ENCODE assay signal across 21 cellular contexts in the genomic region with DNA sequence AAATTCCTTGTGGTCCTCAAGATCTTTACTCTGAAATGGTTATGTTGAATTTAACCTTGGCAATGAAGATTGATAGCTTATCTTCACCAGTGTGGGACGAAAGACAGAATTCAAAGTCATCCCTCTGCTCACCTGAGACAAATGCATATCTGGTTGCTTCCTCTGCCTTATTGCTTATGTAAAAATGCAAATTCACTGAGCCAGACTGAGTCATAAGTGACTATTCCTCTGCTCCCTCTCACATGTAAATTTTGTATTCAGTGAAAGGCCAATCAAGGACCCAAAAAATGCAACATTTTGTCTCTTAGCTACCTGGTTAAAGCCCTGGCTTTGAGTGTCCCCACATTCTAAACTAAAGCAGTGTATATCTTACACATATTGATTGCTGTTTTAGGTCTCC.
DNase-seq lines count a peak whose midpoint lies in the region; ATAC-seq, FAIRE-seq and TF ChIP-seq lines count a peak whose summit lies in the region.
"Had no signal": no experiment of that assay in that cellular context is flagged by ENCODE, and none has a peak within 500 bp of the region (broad histone marks: within the 10 kb centered on the region; RNA-seq: fewer than 3 reads in every experiment).

No MANE protein-coding gene starts in this region.

- no peaks in the 10 kb centered on the region for H3K4me1 ChIP-seq in osteoblast (ENCODE audit: insufficient read depth, low read length)
- H3K4me1 ChIP-seq in trophoblast cell (ENCODE audit: control insufficient read depth in 1 of 2, insufficient read depth in 2 of 2, low read length in 2 of 2) = no peaks in the 10 kb centered on the region
- H3K4me1 ChIP-seq: SJSA1 had no signal

- no peaks in the 10 kb centered on the region for H4K20me1 ChIP-seq in osteoblast (ENCODE audit: insufficient read depth, low read length)

- no peak overlapping the region for H3K9ac ChIP-seq in trophoblast cell (ENCODE audit: low read length)

- H3K18ac ChIP-seq in trophoblast cell (ENCODE audit: low read length) = no peak overlapping the region

- H4K91ac ChIP-seq in trophoblast cell (ENCODE audit: low read depth, low read length) = no peak overlapping the region

- no peak overlapping the region for H3K23ac ChIP-seq in trophoblast cell (ENCODE audit: low read length)

- no peak overlapping the region for H2BK120ac ChIP-seq in trophoblast cell (ENCODE audit: insufficient read depth, low read length, poor library complexity)

- no peak overlapping the region for H3K27ac ChIP-seq in osteoblast (ENCODE audit: low read depth, low read length)
- H3K27ac ChIP-seq in trophoblast cell (ENCODE audit: low read depth, low read length) = no peak overlapping the region
- H3K27ac ChIP-seq: SJSA1 had no signal

- no peaks in the 10 kb centered on the region for H3K79me1 ChIP-seq in trophoblast cell (ENCODE audit: low read length)

- no peak overlapping the region for H2AK5ac ChIP-seq in trophoblast cell (ENCODE audit: low read length)

- no peak overlapping the region for H3K14ac ChIP-seq in trophoblast cell (ENCODE audit: low read length)

- H2AFZ ChIP-seq in osteoblast (ENCODE audit: low read length) = peak overlapping the region; percentile 17
- no peak overlapping the region for H2AFZ ChIP-seq in trophoblast cell (ENCODE audit: insufficient read depth, low read length, poor library complexity)

- no peak overlapping the region for H4K12ac ChIP-seq in trophoblast cell (ENCODE audit: low read depth, low read length)

- TF ChIP-seq CTCF in bronchial epithelial cell (IDR thresholded peaks at IDR 0.05; ENCODE audit: insufficient read depth, low read length, severe bottlenecking) (no peak), osteoblast (IDR thresholded peaks at IDR 0.05; ENCODE audit: extremely low read depth, low read depth, low read length) (no peak)

- no peaks in the 10 kb centered on the region for H3K79me2 ChIP-seq in osteoblast (ENCODE audit: insufficient read depth, low read length)
- H3K79me2 ChIP-seq in trophoblast cell (ENCODE audit: control insufficient read depth, insufficient read depth, low read length, poor library complexity) = no peaks in the 10 kb centered on the region

- H3K9me3 ChIP-seq in osteoblast (ENCODE audit: low read depth, low read length) (no peaks in the 10 kb centered on the region), trophoblast cell (ENCODE audit: insufficient read depth, low read depth, low read length) (peaks cover under 1% of the 10 kb centered on the region)
- H3K9me3 ChIP-seq: SJSA1 had no signal

- no peak overlapping the region for H2BK5ac ChIP-seq in trophoblast cell (ENCODE audit: low read depth, low read length, poor library complexity)

- DNase-seq in HCEC 1CT = peak; percentile 27
- peak; percentile 60 for DNase-seq in M059J (ENCODE audit: low read depth)
- DNase-seq in bronchial epithelial cell (ENCODE audit: low read depth) = peak; percentile 58
- no peak for DNase-seq in osteoblast (ENCODE audit: insufficient read length, low spot score, missing footprints)
- DNase-seq in NCI-H2171 (lab: John Stamatoyannopoulos, UW) = no peak
- DNase-seq in trophoblast cell = no peak
- DNase-seq: CD4-positive, CD25-positive, alpha-beta regulatory T cell; COR-L47; DND-41; KBM-7; NCI-H1105 treated with DMSO at 0.1 percent for 48 hours; NCI-H1694; NCI-H2081; NCI-H82 had no signal

- ATAC-seq in HG02852 (IDR thresholded peaks at IDR 0.05; ENCODE audit: unreplicated experiment) (no peak), GM21367 (IDR thresholded peaks at IDR 0.05; ENCODE audit: unreplicated experiment) (no peak)
- ATAC-seq: HepG2, Right ventricle myocardium inferior had no signal

- H3K27me3 ChIP-seq in bronchial epithelial cell (ENCODE audit: control insufficient read depth, insufficient read depth, low read length) (no peaks in the 10 kb centered on the region), osteoblast (ENCODE audit: insufficient read depth, low read length) (no peaks in the 10 kb centered on the region), trophoblast cell (ENCODE audit: insufficient read depth, low read length) (no peaks in the 10 kb centered on the region)
- H3K27me3 ChIP-seq: SJSA1 had no signal

- FAIRE-seq in bronchial epithelial cell (lab: Jason Lieb, UNC) = no peak
- FAIRE-seq: GM12891, H54, HepG2 had no signal

- no peak overlapping the region for H2BK12ac ChIP-seq in trophoblast cell (ENCODE audit: low read length)

- no peak overlapping the region for H3K4ac ChIP-seq in trophoblast cell (ENCODE audit: low read depth, low read length)

- H3K4me3 ChIP-seq in bronchial epithelial cell (ENCODE audit: low read depth, low read length) (no peak overlapping the region), osteoblast (ENCODE audit: insufficient read depth, low read length) (no peak overlapping the region), trophoblast cell (ENCODE audit: low read depth, low read length) (no peak overlapping the region)
- H3K4me3 ChIP-seq: SJSA1 had no signal

- no peak overlapping the region for H4K8ac ChIP-seq in trophoblast cell (ENCODE audit: low read depth, low read length)

- H3K36me3 ChIP-seq in bronchial epithelial cell (ENCODE audit: control insufficient read depth, insufficient read depth, low read length) (no peaks in the 10 kb centered on the region), osteoblast (ENCODE audit: insufficient read depth, low read length) (no peaks in the 10 kb centered on the region), trophoblast cell (ENCODE audit: control insufficient read depth in 1 of 2, insufficient read depth in 2 of 2, low read length in 2 of 2) (no peaks in the 10 kb centered on the region)
- H3K36me3 ChIP-seq: SJSA1 had no signal

- WGBS in trophoblast cell (ENCODE audit: extremely low coverage, insufficient coverage, insufficient read length) = no CpG with 5 or more reads among the region's 1 CpG

- no peak overlapping the region for H3K4me2 ChIP-seq in osteoblast (ENCODE audit: insufficient read depth, low read length)
- no peak overlapping the region for H3K4me2 ChIP-seq in trophoblast cell (ENCODE audit: low read length)

Comparison
In these comparisons a context has a peak if more than half of its experiments do, and no peak if none do; other contexts are left out.
1. DNase-seq: peak in HCEC 1CT (single experiment), M059J (single experiment) and bronchial epithelial cell (single experiment); none in osteoblast (single experiment), NCI-H2171 (single experiment) and trophoblast cell (0 of 2).